Comparison of ENCODE assay signal across 23 cellular contexts in the genomic region with DNA sequence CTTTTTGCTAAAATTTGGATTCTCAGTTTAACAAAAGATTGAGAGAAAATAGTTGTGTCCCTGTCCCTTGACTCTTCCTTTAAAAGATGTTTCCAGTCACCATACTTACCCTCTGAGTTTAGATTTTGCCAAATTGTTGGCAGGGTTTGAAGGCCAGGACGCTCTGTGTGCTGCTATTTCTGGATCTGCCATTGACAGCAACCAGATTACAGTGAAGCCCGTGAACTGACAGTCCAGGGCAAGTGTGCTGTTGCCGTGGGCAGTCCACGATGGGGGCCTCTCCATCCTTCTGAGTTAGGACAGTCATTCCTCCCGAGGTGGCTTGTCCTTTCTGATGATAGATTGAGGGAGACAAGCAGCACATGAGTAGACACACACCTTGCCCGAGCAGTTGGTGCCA.
"Had no signal": no experiment of that assay in that cellular context is flagged by ENCODE, and none has a peak within 500 bp of the region (broad histone marks: within the 10 kb centered on the region; RNA-seq: fewer than 3 reads in every experiment).

No MANE protein-coding gene starts in this region.

- H3K27me3 ChIP-seq: colonic mucosa, esophagus muscularis mucosa, stomach, thyroid gland had no signal

- H3K27me3 Mint-ChIP-seq: activated B cell treated with CpG ODN at 0.5 μM for 24 hours; effector memory CD8-positive, alpha-beta T cell; stimulated activated naive B cell treated with anti-CD40 and anti-IgM and Interleukin-4, amounts not matched to agents 10 μg/mL and 1 μg/mL and 100 μg/mL, for 72 hours had no signal

- H3K9me3 ChIP-seq: colonic mucosa, esophagus muscularis mucosa, stomach, thyroid gland had no signal

- H3K27ac ChIP-seq: colonic mucosa, esophagus muscularis mucosa, stomach, thyroid gland had no signal

- DNase-seq: activated B cell treated with CpG ODN at 0.5 μM for 24 hours; activated CD8-positive, alpha-beta memory T cell treated with anti-CD3 and anti-CD28 coated beads for 24 hours; activated effector memory CD4-positive, alpha-beta T cell treated with Interleukin-2 at 50 U/mL for 16 hours; activated naive CD4-positive, alpha-beta T cell treated with Interleukin-2 at 50 U/mL for 16 hours; anterior cingulate cortex; cerebellar nuclear complex; colonic mucosa; effector memory CD8-positive, alpha-beta T cell; foreskin melanocyte; hippocampal formation; natural killer cell; stimulated activated CD4-positive, alpha-beta T cell treated with anti-CD3 and anti-CD28 coated beads, Interleukin-2, amount 100 ng/mL, for 24 hours; stimulated activated naive B cell treated with anti-CD40 and anti-IgM and Interleukin-4, amounts not matched to agents 10 μg/mL and 1 μg/mL and 100 μg/mL, for 72 hours; stomach; T-helper 1 cell; thyroid gland had no signal

- H3K4me3 ChIP-seq: colonic mucosa, esophagus muscularis mucosa, lung, smooth muscle cell, stomach, thyroid gland had no signal

- H3K4me1 ChIP-seq: colonic mucosa, thyroid gland had no signal

- H3K9me3 Mint-ChIP-seq: activated B cell treated with CpG ODN at 0.5 μM for 24 hours had no signal

- H3K4me3 Mint-ChIP-seq: activated B cell treated with CpG ODN at 0.5 μM for 24 hours; activated naive CD8-positive, alpha-beta T cell; effector memory CD8-positive, alpha-beta T cell; natural killer cell; stimulated activated naive B cell treated with anti-CD40 and anti-IgM and Interleukin-4, amounts not matched to agents 10 μg/mL and 1 μg/mL and 100 μg/mL, for 72 hours; T-helper 2 cell treated with Interferon-gamma antibody and Interleukin-4, amounts not matched to agents 5 μg/mL and 100 μg/mL, for 36 hours had no signal

- H3K36me3 ChIP-seq: colonic mucosa, esophagus muscularis mucosa, stomach, thyroid gland had no signal

- ATAC-seq: effector memory CD8-positive, alpha-beta T cell; natural killer cell; stimulated activated naive B cell treated with anti-CD40 and anti-IgM and Interleukin-4, amounts not matched to agents 10 μg/mL and 1 μg/mL and 100 μg/mL, for 72 hours had no signal

- H3K4me2 ChIP-seq: smooth muscle cell had no signal

- FAIRE-seq: bronchial epithelial cell, keratinocyte had no signal

- H3K27ac Mint-ChIP-seq: activated B cell treated with CpG ODN at 0.5 μM for 24 hours; activated naive CD8-positive, alpha-beta T cell; effector memory CD8-positive, alpha-beta T cell; natural killer cell; stimulated activated naive B cell treated with anti-CD40 and anti-IgM and Interleukin-4, amounts not matched to agents 10 μg/mL and 1 μg/mL and 100 μg/mL, for 72 hours; T-helper 2 cell treated with Interferon-gamma antibody and Interleukin-4, amounts not matched to agents 5 μg/mL and 100 μg/mL, for 36 hours had no signal

- H3K4me1 Mint-ChIP-seq: activated B cell treated with CpG ODN at 0.5 μM for 24 hours; natural killer cell; stimulated activated naive B cell treated with anti-CD40 and anti-IgM and Interleukin-4, amounts not matched to agents 10 μg/mL and 1 μg/mL and 100 μg/mL, for 72 hours had no signal

- H3K36me3 Mint-ChIP-seq: activated naive CD8-positive, alpha-beta T cell; natural killer cell; stimulated activated naive B cell treated with anti-CD40 and anti-IgM and Interleukin-4, amounts not matched to agents 10 μg/mL and 1 μg/mL and 100 μg/mL, for 72 hours had no signal
